8 cellular contexts compared by ENCODE assay signal in the genomic region with DNA sequence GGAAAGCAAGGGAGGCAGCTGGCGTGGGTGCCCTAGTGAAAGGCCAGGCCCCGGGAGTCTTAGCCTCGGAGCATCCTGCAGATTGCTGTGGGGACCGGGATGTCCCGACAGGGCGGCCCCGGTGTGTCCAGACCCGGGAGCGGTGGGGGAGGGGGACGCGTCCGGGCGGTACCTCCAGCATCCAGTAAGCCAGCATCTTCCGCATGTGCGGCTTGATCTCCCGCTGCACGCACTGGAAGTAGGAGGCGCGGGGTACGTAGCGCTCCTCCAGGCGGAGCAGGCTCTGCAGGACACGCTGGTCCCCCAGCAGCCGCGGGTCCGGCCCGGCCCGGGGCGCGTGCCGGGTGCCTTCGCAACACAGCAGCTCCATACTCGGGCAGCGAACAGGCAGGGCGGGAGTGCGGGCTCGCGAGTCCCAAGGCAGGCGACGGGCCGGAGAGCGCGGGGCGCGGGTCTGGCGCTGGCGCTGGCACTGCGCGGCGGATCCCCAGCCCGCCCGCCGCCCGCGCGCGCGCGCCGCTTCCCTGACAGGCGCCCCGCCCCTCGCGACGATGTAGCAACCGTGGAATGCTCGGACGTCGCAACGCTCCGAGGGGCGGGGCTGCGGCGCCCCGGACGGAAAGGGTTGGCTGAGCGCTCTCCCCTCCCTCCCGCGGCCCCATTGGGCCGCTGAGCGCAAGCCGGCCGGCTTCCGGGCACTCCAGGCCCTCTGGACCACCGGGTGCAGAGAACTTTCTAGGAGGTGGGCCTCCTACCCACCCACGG. TPM values are rescaled to one million over a fixed set of nuclear protein-coding genes. Genes with fewer than 3 reads are reported as not detected.
DNase-seq lines count a peak whose midpoint lies in the region; ATAC-seq lines count a peak whose summit lies in the region.

A gene (minus strand): TSS at position 529 of the 765 bp plus-strand sequence. CDS start 159 bp downstream, at position 370.

- H3K27me3 Mint-ChIP-seq in activated CD4-positive, alpha-beta memory T cell treated with anti-CD3 and anti-CD28 coated beads for 36 hours = no peaks in the 10 kb centered on the region

- H3K4me1 Mint-ChIP-seq in activated CD4-positive, alpha-beta memory T cell treated with anti-CD3 and anti-CD28 coated beads for 36 hours (ENCODE audit: low read depth) = peaks cover 50% of the 10 kb centered on the region

- DNase-seq in CD1c-positive myeloid dendritic cell (ENCODE audit: extremely low spot score) = peak; percentile 98
- peak; percentile 87 for DNase-seq in NCI-H774 (lab: John Stamatoyannopoulos, UW)
- DNase-seq in activated CD4-positive, alpha-beta memory T cell treated with anti-CD3 and anti-CD28 coated beads for 36 hours = peak; percentile 94
- peak; percentile 88 for DNase-seq in ecto neural progenitor cell (ENCODE audit: low spot score)
- peak; percentile 95 for DNase-seq in medulla oblongata (ENCODE audit: extremely low spot score)
- DNase-seq in stimulated activated CD4-positive, alpha-beta T cell treated with anti-CD3 and anti-CD28 coated beads, TNF-alpha, amount 100 ng/mL, for 48 hours (ENCODE audit: low read depth in 3 of 3) = peak; percentile 81 to 92 (median 85)

- H3K9me3 Mint-ChIP-seq in activated CD4-positive, alpha-beta memory T cell treated with anti-CD3 and anti-CD28 coated beads for 36 hours = no peaks in the 10 kb centered on the region

- intact Hi-C loops in activated CD4-positive, alpha-beta memory T cell treated with anti-CD3 and anti-CD28 coated beads for 36 hours (cut with micrococcal nuclease) = loop anchor here (1.0 to 5.0 kb wide), 4 partner anchors 17 to 98 kb away; a partner anchor contains a TSS

- peaks cover 45% of the 10 kb centered on the region for H3K36me3 Mint-ChIP-seq in activated CD4-positive, alpha-beta memory T cell treated with anti-CD3 and anti-CD28 coated beads for 36 hours

- peak within 1 kb of the TSS; percentile 99 for H3K4me3 Mint-ChIP-seq in activated CD4-positive, alpha-beta memory T cell treated with anti-CD3 and anti-CD28 coated beads for 36 hours

- POLR2A ChIA-PET in activated CD4-positive, alpha-beta memory T cell treated with anti-CD3 and anti-CD28 coated beads for 36 hours (lab: Charles Lee) = interaction anchor here (0.9 to 12.8 kb wide), 13 partner anchors 16 to 154 kb away, joined by 3 to 177 read pairs (median 4); a partner anchor contains a TSS

- peak; percentile 89 for ATAC-seq in GM19372 (IDR thresholded peaks at IDR 0.05; ENCODE audit: low read depth, unreplicated experiment)
- peak; percentile 91 for ATAC-seq in HG03521 (IDR thresholded peaks at IDR 0.05; ENCODE audit: unreplicated experiment)

- CTCF ChIA-PET in activated CD4-positive, alpha-beta memory T cell treated with anti-CD3 and anti-CD28 coated beads for 36 hours (lab: Charles Lee) = interaction anchor here (1.0 to 18.7 kb wide), 7 partner anchors 9 to 155 kb away, joined by 3 to 470 read pairs (median 5); a partner anchor contains a TSS

- H3K27ac Mint-ChIP-seq in activated CD4-positive, alpha-beta memory T cell treated with anti-CD3 and anti-CD28 coated beads for 36 hours = peak within 1 kb of the TSS; percentile 94

RNA-seq across cellular contexts. Expression of the gene that starts here (rescaled TPM):
- 100 to 1,000 TPM; 570 to 573 TPM for total RNA-seq in activated CD4-positive, alpha-beta memory T cell treated with anti-CD3 and anti-CD28 coated beads for 36 hours

Comparison
In these comparisons a context has a peak if more than half of its experiments do, and no peak if none do; other contexts are left out.
1. Peak in every context shown above with its lines: DNase-seq and ATAC-seq.